In the genomic region with DNA sequence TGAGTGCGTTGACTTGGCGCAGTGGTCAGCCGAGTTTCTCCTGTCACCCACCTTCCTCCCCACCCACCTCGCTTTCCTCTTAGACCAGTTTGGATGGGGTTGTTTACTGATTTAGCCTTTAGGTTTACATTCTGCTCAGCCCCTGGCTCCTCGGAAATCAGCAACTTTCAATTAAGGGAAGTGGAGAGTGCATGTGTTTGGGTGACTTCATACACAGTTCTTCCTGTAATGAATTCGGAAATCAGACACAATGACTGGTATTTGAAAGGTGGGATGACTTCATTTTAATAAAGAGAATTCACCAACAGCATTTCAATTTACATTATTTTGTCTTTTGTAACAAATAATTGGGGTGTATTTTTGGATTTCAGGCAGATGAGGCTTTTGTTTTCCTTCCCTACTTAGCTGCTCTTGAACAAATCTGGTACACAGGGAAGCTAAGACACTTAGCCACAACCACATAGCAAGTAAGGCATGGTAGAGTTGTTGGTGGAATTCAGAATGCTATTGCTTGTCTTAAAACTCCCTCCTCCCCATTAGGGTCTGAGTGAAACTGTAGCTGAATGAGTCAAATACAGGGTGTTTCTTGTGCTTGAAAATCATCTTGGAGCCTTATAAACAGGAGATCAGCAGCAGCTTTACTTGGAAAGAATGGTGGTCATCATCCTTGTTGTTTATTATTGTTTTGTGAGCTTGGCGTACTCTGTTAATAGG, we compare ENCODE assay signal across 8 cellular contexts. TPM values are rescaled to one million over a fixed set of nuclear protein-coding genes. Genes with fewer than 3 reads are reported as not detected.
A peak's percentile ranks its signal among the peaks of the same experiment; 100 is the strongest.
DNase-seq lines count a peak whose midpoint lies in the region; ATAC-seq lines count a peak whose summit lies in the region.

No MANE protein-coding gene starts in this region.

- intact Hi-C loops in Right ventricle myocardium superior (cut with DNase I) (no loop called here), cardiac septum (cut with DNase I) (loop anchor here (2.0 to 5.0 kb wide), 3 partner anchors 49 to 102 kb away; partner anchors contain the start of genes FAM76A, IFI6 and PPP1R8), posterior cingulate gyrus (cut with DNase I) (loop anchor here (1.0 to 2.0 kb wide), 2 partner anchors 49 to 57 kb away; partner anchors contain the start of genes FAM76A and PPP1R8)

- H3K27ac ChIP-seq in angular gyrus (ENCODE audit: low read depth, low read length) (peak overlapping the region; percentile 68), skin epidermis (peak overlapping the region; percentile 90 to 100 (median 96))

- ATAC-seq in Right ventricle myocardium superior (ENCODE audit: poor library complexity) = peak; percentile 7

- H3K4me3 ChIP-seq in iPS-11a (ENCODE audit: low read depth, low read length) (peak overlapping the region; percentile 84), skin epidermis (peak overlapping the region; percentile 82 to 98 (median 90))

- DNase-seq in Right ventricle myocardium superior = no peak
- no peak for DNase-seq in cardiac septum (ENCODE audit: low spot score)
- DNase-seq in M059J (ENCODE audit: low read depth) = peak; percentile 37
- no peak for DNase-seq in nucleus accumbens (lab: John Stamatoyannopoulos, UW)
- no peak for DNase-seq in posterior cingulate gyrus

RNA-seq across cellular contexts. Expression of gene STX12, which starts 0.9 kb away (rescaled TPM):
- total RNA-seq in Right ventricle myocardium superior (19.0 TPM), cardiac septum (27.4 TPM)
- 54.4 and 59.1 TPM in 2 replicates for total RNA-seq in M059J (2014; rRNA removed; shearing (Covaris generic))

RNA-seq across cellular contexts. Expression of gene FAM76A, which starts 48.1 kb away (rescaled TPM):
- total RNA-seq in Right ventricle myocardium superior = 9.8 TPM
- 11.5 TPM for total RNA-seq in cardiac septum
- 22.7 and 26.4 TPM in 2 replicates for total RNA-seq in M059J (2014; rRNA removed; shearing (Covaris generic))

RNA-seq across cellular contexts. Expression of gene PPP1R8, which starts 56.7 kb away (rescaled TPM):
- total RNA-seq in Right ventricle myocardium superior = 21.3 TPM
- 23.8 TPM for total RNA-seq in cardiac septum
- total RNA-seq in M059J (2014; rRNA removed; shearing (Covaris generic)) = 37.8 and 52.1 TPM in 2 replicates
